Comparison of ENCODE assay signal across 15 cellular contexts in the genomic region with DNA sequence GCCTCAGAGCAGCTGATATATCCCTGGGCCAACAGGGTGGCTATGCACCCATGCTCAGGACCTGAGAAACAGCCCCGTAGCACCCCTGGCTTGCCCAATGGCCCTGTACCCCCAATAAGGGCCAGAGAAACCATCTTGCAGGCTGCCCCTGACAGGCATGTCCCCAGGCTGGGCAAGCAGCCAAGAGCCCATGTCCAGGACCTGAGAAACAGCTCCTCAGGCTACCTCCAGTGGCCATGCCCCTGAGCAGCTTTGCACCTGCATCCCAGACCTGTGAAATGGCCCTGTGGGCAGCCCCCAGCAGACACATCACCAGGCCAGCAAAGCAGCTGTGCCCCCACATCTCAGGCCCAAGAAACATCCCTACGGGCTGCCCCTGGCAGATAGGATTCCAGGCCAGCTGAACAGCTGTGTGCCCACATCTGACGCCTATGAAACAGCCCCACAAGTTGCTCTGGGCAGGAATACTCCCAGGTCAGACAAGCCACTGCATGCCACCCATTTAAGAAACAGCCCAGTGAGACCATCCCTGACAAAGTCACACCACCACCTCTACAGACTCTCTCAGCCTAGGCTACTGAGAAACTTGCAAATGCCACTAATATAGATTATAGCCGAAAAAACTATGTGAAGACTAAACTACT.
"Had no signal": no experiment of that assay in that cellular context is flagged by ENCODE, and none has a peak within 500 bp of the region (broad histone marks: within the 10 kb centered on the region; RNA-seq: fewer than 3 reads in every experiment).

No MANE protein-coding gene starts in this region.

- H3K79me2 ChIP-seq: hepatocyte had no signal

- H2AFZ ChIP-seq: hepatocyte had no signal

- H3K27me3 ChIP-seq: hepatocyte had no signal

- ATAC-seq: activated CD8-positive, alpha-beta T cell treated with anti-CD3 and anti-CD28 coated beads for 36 hours; effector memory CD8-positive, alpha-beta T cell; naive thymus-derived CD4-positive, alpha-beta T cell; right cardiac atrium had no signal

- H3K27ac ChIP-seq: hepatocyte, VCaP had no signal

- DNase-seq: activated CD4-positive, alpha-beta T cell treated with anti-CD3 and anti-CD28 coated beads for 4 hours; activated CD8-positive, alpha-beta memory T cell treated with anti-CD3 and anti-CD28 coated beads, Interleukin-2, amount 50 U/mL, for 4 hours; activated CD8-positive, alpha-beta T cell treated with anti-CD3 and anti-CD28 coated beads for 36 hours; activated naive CD4-positive, alpha-beta T cell treated with anti-CD3 and anti-CD28 coated beads for 36 hours; effector memory CD8-positive, alpha-beta T cell; naive thymus-derived CD4-positive, alpha-beta T cell; nucleus accumbens; stimulated activated CD4-positive, alpha-beta T cell treated with anti-CD3 and anti-CD28 coated beads, Interleukin-1b, Interleukin-23, amount 100 ng/mL, for 48 hours; stimulated activated naive CD4-positive, alpha-beta T cell; T-helper 9 cell; trophoblast cell had no signal

- H3K4me2 ChIP-seq: hepatocyte, smooth muscle cell had no signal

- H3K4me3 ChIP-seq: hepatocyte, smooth muscle cell had no signal
